Comparison of ENCODE assay signal across 8 cellular contexts in genomic region chr2:119544075-119545031, GRCh38. TPM values are rescaled to one million over a fixed set of nuclear protein-coding genes. Genes with fewer than 3 reads are reported as not detected.
DNase-seq lines count a peak whose midpoint lies in the region; ATAC-seq and TF ChIP-seq lines count a peak whose summit lies in the region.

TSS of gene CFAP221 (plus strand) at chr2:119544449. CDS start at chr2:119546132, 1,683 bp downstream.

- no peak within 1 kb of the TSS for H2BK120ac ChIP-seq in neuronal stem cell (ENCODE audit: low read depth, low read length)

- H3K27ac ChIP-seq in 22Rv1 (peak within 1 kb of the TSS; percentile 69), neuronal stem cell (replicated peaks; ENCODE audit: low read length) (peak within 1 kb of the TSS; percentile 78), thyroid gland (peak within 1 kb of the TSS in 2 of 3 donors; percentile 29 to 31)

- H3K4ac ChIP-seq in neuronal stem cell (ENCODE audit: low read length): no peak within 1 kb of the TSS

- H3K4me1 ChIP-seq in neuronal stem cell (ENCODE audit: control insufficient read depth in 2 of 2, insufficient read depth in 1 of 2, low read depth in 1 of 2, low read length in 2 of 2) (peaks cover 10 to 22% of the 10 kb centered on the region in 2 donors), thyroid gland (peaks cover 4 to 8% of the 10 kb centered on the region in 2 donors)

- peak within 1 kb of the TSS; percentile 95 for H3K18ac ChIP-seq in neuronal stem cell (ENCODE audit: low read length)

- TF ChIP-seq POLR2A in GM18505 (IDR thresholded peaks at IDR 0.05; ENCODE audit: borderline replicate concordance, extremely low read depth, insufficient read depth, insufficient read length) (no peak), thyroid gland (IDR thresholded peaks at IDR 0.05) (peak in 1 of 2 donors; percentile 48)

- H2BK5ac ChIP-seq in neuronal stem cell (ENCODE audit: low read length): no peak within 1 kb of the TSS

- no peak for TF ChIP-seq CTCF in 22Rv1 (IDR thresholded peaks at IDR 0.05)
- TF ChIP-seq CTCF in thyroid gland (IDR thresholded peaks at IDR 0.05): no peak

- peak within 1 kb of the TSS; percentile 69 to 82 for H3K4me3 ChIP-seq in neuronal stem cell (ENCODE audit: low read length in 2 of 2)
- H3K4me3 ChIP-seq in thyroid gland (replicated peaks in 1 of 3): peak within 1 kb of the TSS; percentile 35 to 72 (median 59)

- H3K14ac ChIP-seq in neuronal stem cell (ENCODE audit: low read length): peak within 1 kb of the TSS; percentile 86

- H4K91ac ChIP-seq in neuronal stem cell (ENCODE audit: low read depth, low read length, poor library complexity): no peak within 1 kb of the TSS

- peak within 1 kb of the TSS; percentile 43 for H2BK15ac ChIP-seq in neuronal stem cell (ENCODE audit: low read length)

- no CpG with 5 or more reads among the region's 91 CpGs for WGBS in neuronal stem cell (ENCODE audit: extremely low coverage in 2 of 2, insufficient read length in 2 of 2, insufficient replicate concordance in 1 of 2), 2 donors
- WGBS in thyroid gland, 2 donors: 2 to 4% methylated on average over 38 to 66 of the region's 91 CpGs

- H3K36me3 ChIP-seq in neuronal stem cell (replicated peaks in 1 of 2; ENCODE audit: control insufficient read depth in 2 of 2, insufficient read depth in 2 of 2, low read length in 2 of 2): peaks cover 1 to 33% of the 10 kb centered on the region in 2 donors
- no peaks in the 10 kb centered on the region for H3K36me3 ChIP-seq in thyroid gland

- no peaks in the 10 kb centered on the region for H3K79me1 ChIP-seq in neuronal stem cell (ENCODE audit: low read depth, low read length)

- ATAC-seq in GM18505 (IDR thresholded peaks at IDR 0.05; ENCODE audit: unreplicated experiment) (peak; percentile 74), HG03159 (IDR thresholded peaks at IDR 0.05; ENCODE audit: unreplicated experiment) (peak; percentile 89)

- intact Hi-C loops in thyroid gland (cut with DNase I): no loop called here

- H3K23ac ChIP-seq in neuronal stem cell (ENCODE audit: low read depth, low read length, poor library complexity): peak within 1 kb of the TSS; percentile 78

- H2AFZ ChIP-seq in neuronal stem cell (ENCODE audit: low read length): peak within 1 kb of the TSS; percentile 89

- no peak within 1 kb of the TSS for H4K8ac ChIP-seq in neuronal stem cell (ENCODE audit: low read depth, low read length)

- H3K27me3 ChIP-seq in neuronal stem cell (ENCODE audit: control insufficient read depth in 3 of 3, insufficient read depth in 3 of 3, low read depth in 1 of 3, low read length in 3 of 3) (no peaks in the 10 kb centered on the region), thyroid gland (no peaks in the 10 kb centered on the region)

- H2AK5ac ChIP-seq in neuronal stem cell (ENCODE audit: low read depth, low read length): no peak within 1 kb of the TSS

- H3K9ac ChIP-seq in neuronal stem cell (ENCODE audit: low read depth, low read length, poor library complexity): peak within 1 kb of the TSS; percentile 91

- peak within 1 kb of the TSS; percentile 53 for H2BK12ac ChIP-seq in neuronal stem cell (ENCODE audit: low read length)

- DNase-seq in NCI-H69 (lab: John Stamatoyannopoulos, UW) (peak; percentile 77), glomerular endothelial cell (ENCODE audit: extremely low read depth, low read depth, low spot score) (peak; percentile 9), neuronal stem cell (ENCODE audit: low spot score) (peak; percentile 85), thyroid gland (peak; percentile 86 to 87)
- peak; percentile 59 for DNase-seq in activated naive CD4-positive, alpha-beta T cell treated with anti-CD3 and anti-CD28 coated beads, Interleukin-2, amount 50 U/mL, for 16 hours

- peak within 1 kb of the TSS; percentile 81 for H3K4me2 ChIP-seq in neuronal stem cell (ENCODE audit: insufficient read depth, low read length, poor library complexity, severe bottlenecking)

- H3K9me3 ChIP-seq in neuronal stem cell (replicated peaks in 1 of 2; ENCODE audit: control insufficient read depth in 2 of 2, insufficient read depth in 1 of 2, low read depth in 1 of 2, low read length in 2 of 2) (peaks cover 0 to 7% of the 10 kb centered on the region in 2 donors), thyroid gland (no peaks in the 10 kb centered on the region)

RNA-seq across cellular contexts. Expression of gene CFAP221, which starts in this region (rescaled TPM):
- total RNA-seq in glomerular endothelial cell (1.1 and 3.1 TPM in 2 replicates), thyroid gland (10 to 100 TPM in 2 of 4 donors, 1 to 10 TPM in 2; 1.6 to 13.1 (median 9.7) TPM)
- polyA plus RNA-seq in neuronal stem cell (2013, experiment 1 of 2): 2.2 TPM
- polyA plus RNA-seq in neuronal stem cell (2013, experiment 2 of 2): 2.8 TPM

Comparison
In these comparisons a context has a peak if more than half of its experiments do, and no peak if none do; other contexts are left out.
1. Peak in every context shown above with its lines: DNase-seq, ATAC-seq, H3K4me3 ChIP-seq and H3K27ac ChIP-seq.
2. DNase-seq: peak in every context shown above with its lines; median percentile 86 in thyroid gland; 85 in neuronal stem cell; 77 in NCI-H69; 59 in activated naive CD4-positive, alpha-beta T cell treated with anti-CD3 and anti-CD28 coated beads, Interleukin-2, amount 50 U/mL, for 16 hours; 9 in glomerular endothelial cell.